Comparison of ENCODE assay signal across 1 cellular context in the genomic region with DNA sequence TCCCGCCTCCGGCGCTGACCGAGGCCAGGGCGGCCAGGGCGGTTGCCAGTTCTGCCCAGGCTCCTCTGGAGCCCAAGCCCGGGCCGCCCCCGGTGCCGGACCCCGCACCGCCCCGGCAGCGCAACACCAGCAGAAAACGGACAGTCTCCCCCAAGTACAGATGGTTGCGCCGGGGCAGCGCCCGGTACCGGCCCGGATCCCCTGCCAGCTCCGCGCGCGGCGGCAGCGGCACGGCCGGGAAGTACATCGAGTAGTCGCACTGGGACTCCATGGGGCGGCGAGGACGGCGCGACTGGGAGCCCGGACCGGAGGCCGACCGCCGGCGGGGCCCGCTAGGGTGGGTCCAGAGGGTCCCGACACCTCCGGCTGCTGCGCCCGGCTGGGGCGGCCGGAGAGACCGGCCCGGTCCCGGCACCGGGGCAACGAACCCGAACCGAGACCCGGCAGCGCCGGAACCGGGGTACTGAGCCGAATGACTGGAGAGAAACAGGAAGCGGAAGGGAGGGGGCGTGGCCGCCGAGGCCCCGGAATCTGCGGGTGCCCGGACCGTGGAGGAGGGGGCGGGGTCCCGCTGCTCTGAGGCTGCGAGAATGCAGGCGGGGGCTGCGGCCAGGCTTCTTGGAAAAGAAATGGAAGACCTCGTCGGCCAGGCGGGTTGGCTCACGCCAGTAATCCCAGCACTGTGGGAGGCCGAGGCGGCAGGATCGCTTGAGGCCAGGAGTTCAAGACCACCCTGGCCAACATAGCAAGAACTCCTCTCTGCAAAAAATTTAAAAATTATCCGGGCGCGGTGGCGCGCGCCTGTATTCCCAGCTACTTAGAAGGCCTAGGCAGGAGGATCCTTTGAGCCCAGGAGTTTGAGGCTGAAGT.
TF ChIP-seq lines count a peak whose summit lies in the region.

A gene with protein sequence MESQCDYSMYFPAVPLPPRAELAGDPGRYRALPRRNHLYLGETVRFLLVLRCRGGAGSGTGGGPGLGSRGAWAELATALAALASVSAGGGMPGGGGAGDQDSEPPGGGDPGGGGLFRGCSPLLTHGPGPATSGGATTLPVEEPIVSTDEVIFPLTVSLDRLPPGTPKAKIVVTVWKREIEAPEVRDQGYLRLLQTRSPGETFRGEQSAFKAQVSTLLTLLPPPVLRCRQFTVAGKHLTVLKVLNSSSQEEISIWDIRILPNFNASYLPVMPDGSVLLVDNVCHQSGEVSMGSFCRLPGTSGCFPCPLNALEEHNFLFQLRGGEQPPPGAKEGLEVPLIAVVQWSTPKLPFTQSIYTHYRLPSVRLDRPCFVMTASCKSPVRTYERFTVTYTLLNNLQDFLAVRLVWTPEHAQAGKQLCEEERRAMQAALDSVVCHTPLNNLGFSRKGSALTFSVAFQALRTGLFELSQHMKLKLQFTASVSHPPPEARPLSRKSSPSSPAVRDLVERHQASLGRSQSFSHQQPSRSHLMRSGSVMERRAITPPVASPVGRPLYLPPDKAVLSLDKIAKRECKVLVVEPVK (minus strand): TSS at position 495 of the 870 bp plus-strand sequence. CDS start 224 bp downstream, at position 271.

TF ChIP-seq in HEK293, 187 proteins besides CTCF, POLR2A, EP300 and RAD21 (continued from another document and continues in another):
- TF ChIP-seq, protein P1, sequence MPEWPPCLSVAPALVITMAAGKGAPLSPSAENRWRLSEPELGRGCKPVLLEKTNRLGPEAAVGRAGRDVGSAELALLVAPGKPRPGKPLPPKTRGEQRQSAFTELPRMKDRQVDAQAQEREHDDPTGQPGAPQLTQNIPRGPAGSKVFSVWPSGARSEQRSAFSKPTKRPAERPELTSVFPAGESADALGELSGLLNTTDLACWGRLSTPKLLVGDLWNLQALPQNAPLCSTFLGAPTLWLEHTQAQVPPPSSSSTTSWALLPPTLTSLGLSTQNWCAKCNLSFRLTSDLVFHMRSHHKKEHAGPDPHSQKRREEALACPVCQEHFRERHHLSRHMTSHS (tag by site-specific recombination; IDR thresholded peaks at IDR 0.05) = no peak
- no peak for TF ChIP-seq ZNF549 (tag by site-specific recombination; IDR thresholded peaks at IDR 0.05)
- TF ChIP-seq ZNF354C (tag by site-specific recombination; IDR thresholded peaks at IDR 0.05; ENCODE audit: borderline replicate concordance, low read depth) = no peak
- no peak for TF ChIP-seq ZBTB21 (tag by site-specific recombination; IDR thresholded peaks at IDR 0.05)
- no peak for TF ChIP-seq ZNF610 (tag by site-specific recombination; IDR thresholded peaks at IDR 0.05; ENCODE audit: borderline replicate concordance)
- TF ChIP-seq SP3 (tag by site-specific recombination; IDR thresholded peaks at IDR 0.05) = peak; percentile 90
- 0 out of 2 replicates have a peak, but pooled peaks have one; percentile 28 for TF ChIP-seq ZNF366 (tag by site-specific recombination; conservative IDR thresholded peaks at IDR 0.05)
- TF ChIP-seq ZNF626 (tag by site-specific recombination; IDR thresholded peaks at IDR 0.05) = no peak
- peak; percentile 65 for TF ChIP-seq ZBTB17 (tag by site-specific recombination; IDR thresholded peaks at IDR 0.05)
- TF ChIP-seq ZNF701 (tag by site-specific recombination; IDR thresholded peaks at IDR 0.05) = no peak
- peak; percentile 85 for TF ChIP-seq KLF8 (tag by site-specific recombination; IDR thresholded peaks at IDR 0.05)
- TF ChIP-seq, protein P2, sequence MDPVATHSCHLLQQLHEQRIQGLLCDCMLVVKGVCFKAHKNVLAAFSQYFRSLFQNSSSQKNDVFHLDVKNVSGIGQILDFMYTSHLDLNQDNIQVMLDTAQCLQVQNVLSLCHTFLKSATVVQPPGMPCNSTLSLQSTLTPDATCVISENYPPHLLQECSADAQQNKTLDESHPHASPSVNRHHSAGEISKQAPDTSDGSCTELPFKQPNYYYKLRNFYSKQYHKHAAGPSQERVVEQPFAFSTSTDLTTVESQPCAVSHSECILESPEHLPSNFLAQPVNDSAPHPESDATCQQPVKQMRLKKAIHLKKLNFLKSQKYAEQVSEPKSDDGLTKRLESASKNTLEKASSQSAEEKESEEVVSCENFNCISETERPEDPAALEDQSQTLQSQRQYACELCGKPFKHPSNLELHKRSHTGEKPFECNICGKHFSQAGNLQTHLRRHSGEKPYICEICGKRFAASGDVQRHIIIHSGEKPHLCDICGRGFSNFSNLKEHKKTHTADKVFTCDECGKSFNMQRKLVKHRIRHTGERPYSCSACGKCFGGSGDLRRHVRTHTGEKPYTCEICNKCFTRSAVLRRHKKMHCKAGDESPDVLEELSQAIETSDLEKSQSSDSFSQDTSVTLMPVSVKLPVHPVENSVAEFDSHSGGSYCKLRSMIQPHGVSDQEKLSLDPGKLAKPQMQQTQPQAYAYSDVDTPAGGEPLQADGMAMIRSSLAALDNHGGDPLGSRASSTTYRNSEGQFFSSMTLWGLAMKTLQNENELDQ (tag by site-specific recombination; IDR thresholded peaks at IDR 0.05; ENCODE audit: low read depth) = no peak
- no peak for TF ChIP-seq ZNF114 (tag by site-specific recombination; IDR thresholded peaks at IDR 0.05)
- TF ChIP-seq, protein P3, sequence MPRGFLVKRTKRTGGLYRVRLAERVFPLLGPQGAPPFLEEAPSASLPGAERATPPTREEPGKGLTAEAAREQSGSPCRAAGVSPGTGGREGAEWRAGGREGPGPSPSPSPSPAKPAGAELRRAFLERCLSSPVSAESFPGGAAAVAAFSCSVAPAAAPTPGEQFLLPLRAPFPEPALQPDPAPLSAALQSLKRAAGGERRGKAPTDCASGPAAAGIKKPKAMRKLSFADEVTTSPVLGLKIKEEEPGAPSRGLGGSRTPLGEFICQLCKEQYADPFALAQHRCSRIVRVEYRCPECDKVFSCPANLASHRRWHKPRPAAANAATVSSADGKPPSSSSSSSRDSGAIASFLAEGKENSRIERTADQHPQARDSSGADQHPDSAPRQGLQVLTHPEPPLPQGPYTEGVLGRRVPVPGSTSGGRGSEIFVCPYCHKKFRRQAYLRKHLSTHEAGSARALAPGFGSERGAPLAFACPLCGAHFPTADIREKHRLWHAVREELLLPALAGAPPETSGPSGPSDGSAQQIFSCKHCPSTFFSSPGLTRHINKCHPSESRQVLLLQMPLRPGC (tag by site-specific recombination; IDR thresholded peaks at IDR 0.05) = no peak
- TF ChIP-seq ZNF768 (tag by site-specific recombination; IDR thresholded peaks at IDR 0.05) = no peak
- peak; percentile 61; the same call in 1 of the 2 replicates for TF ChIP-seq ZXDB (tag by site-specific recombination; IDR thresholded peaks at IDR 0.05)
- TF ChIP-seq ZNF777 (tag by site-specific recombination; IDR thresholded peaks at IDR 0.05; ENCODE audit: borderline replicate concordance) = no peak
- no peak for TF ChIP-seq ZNF658 (tag by site-specific recombination; IDR thresholded peaks at IDR 0.05)
- TF ChIP-seq ZNF510 (tag by site-specific recombination; IDR thresholded peaks at IDR 0.05; ENCODE audit: insufficient replicate concordance) = no peak
- TF ChIP-seq ZNF670 (tag by site-specific recombination; IDR thresholded peaks at IDR 0.05; ENCODE audit: low read depth) = no peak
- TF ChIP-seq, protein P4, sequence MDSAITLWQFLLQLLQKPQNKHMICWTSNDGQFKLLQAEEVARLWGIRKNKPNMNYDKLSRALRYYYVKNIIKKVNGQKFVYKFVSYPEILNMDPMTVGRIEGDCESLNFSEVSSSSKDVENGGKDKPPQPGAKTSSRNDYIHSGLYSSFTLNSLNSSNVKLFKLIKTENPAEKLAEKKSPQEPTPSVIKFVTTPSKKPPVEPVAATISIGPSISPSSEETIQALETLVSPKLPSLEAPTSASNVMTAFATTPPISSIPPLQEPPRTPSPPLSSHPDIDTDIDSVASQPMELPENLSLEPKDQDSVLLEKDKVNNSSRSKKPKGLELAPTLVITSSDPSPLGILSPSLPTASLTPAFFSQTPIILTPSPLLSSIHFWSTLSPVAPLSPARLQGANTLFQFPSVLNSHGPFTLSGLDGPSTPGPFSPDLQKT (IDR thresholded peaks at IDR 0.05; ENCODE audit: borderline replicate concordance, low read depth, low read length) = no peak
- TF ChIP-seq ZNF571 (tag by site-specific recombination; IDR thresholded peaks at IDR 0.05) = no peak
- TF ChIP-seq, protein P5, sequence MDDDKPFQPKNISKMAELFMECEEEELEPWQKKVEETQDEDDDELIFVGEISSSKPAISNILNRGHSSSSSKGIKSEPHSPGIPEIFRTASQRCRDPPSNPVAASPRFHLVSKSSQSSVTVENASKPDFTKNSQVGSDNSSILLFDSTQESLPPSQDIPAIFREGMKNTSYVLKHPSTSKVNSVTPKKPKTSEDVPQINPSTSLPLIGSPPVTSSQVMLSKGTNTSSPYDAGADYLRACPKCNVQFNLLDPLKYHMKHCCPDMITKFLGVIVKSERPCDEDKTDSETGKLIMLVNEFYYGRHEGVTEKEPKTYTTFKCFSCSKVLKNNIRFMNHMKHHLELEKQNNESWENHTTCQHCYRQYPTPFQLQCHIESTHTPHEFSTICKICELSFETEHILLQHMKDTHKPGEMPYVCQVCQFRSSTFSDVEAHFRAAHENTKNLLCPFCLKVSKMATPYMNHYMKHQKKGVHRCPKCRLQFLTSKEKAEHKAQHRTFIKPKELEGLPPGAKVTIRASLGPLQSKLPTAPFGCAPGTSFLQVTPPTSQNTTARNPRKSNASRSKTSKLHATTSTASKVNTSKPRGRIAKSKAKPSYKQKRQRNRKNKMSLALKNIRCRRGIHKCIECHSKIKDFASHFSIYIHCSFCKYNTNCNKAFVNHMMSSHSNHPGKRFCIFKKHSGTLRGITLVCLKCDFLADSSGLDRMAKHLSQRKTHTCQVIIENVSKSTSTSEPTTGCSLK (tag by site-specific recombination; IDR thresholded peaks at IDR 0.05) = no peak
- TF ChIP-seq HOXA7 (CRISPR knock-in tag; IDR thresholded peaks at IDR 0.05; ENCODE audit: borderline replicate concordance) = no peak
- TF ChIP-seq ZNF48 (tag by site-specific recombination; IDR thresholded peaks at IDR 0.05) = no peak
- no peak for TF ChIP-seq OVOL3 (tag by site-specific recombination; IDR thresholded peaks at IDR 0.05)
- no peak for TF ChIP-seq ZNF169 (tag by site-specific recombination; IDR thresholded peaks at IDR 0.05)
- TF ChIP-seq, protein P6, sequence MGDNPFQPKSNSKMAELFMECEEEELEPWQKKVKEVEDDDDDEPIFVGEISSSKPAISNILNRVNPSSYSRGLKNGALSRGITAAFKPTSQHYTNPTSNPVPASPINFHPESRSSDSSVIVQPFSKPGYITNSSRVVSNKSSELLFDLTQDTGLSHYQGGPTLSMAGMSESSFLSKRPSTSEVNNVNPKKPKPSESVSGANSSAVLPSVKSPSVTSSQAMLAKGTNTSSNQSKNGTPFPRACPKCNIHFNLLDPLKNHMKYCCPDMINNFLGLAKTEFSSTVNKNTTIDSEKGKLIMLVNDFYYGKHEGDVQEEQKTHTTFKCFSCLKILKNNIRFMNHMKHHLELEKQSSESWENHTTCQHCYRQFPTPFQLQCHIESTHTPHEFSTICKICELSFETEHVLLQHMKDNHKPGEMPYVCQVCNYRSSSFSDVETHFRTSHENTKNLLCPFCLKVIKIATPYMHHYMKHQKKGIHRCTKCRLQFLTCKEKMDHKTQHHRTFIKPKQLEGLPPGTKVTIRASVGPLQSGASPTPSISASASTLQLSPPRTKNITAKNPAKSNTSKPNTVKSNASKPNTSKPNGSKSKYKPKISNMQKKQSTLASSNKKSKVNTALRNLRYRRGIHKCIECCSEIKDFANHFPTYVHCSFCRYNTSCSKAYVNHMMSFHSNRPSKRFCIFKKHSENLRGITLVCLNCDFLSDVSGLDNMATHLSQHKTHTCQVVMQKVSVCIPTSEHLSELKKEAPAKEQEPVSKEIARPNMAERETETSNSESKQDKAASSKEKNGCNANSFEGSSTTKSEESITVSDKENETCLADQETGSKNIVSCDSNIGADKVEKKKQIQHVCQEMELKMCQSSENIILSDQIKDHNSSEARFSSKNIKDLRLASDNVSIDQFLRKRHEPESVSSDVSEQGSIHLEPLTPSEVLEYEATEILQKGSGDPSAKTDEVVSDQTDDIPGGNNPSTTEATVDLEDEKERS (tag by site-specific recombination; IDR thresholded peaks at IDR 0.05) = no peak
- TF ChIP-seq, protein P7, sequence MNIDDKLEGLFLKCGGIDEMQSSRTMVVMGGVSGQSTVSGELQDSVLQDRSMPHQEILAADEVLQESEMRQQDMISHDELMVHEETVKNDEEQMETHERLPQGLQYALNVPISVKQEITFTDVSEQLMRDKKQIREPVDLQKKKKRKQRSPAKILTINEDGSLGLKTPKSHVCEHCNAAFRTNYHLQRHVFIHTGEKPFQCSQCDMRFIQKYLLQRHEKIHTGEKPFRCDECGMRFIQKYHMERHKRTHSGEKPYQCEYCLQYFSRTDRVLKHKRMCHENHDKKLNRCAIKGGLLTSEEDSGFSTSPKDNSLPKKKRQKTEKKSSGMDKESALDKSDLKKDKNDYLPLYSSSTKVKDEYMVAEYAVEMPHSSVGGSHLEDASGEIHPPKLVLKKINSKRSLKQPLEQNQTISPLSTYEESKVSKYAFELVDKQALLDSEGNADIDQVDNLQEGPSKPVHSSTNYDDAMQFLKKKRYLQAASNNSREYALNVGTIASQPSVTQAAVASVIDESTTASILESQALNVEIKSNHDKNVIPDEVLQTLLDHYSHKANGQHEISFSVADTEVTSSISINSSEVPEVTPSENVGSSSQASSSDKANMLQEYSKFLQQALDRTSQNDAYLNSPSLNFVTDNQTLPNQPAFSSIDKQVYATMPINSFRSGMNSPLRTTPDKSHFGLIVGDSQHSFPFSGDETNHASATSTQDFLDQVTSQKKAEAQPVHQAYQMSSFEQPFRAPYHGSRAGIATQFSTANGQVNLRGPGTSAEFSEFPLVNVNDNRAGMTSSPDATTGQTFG (tag by site-specific recombination; IDR thresholded peaks at IDR 0.05; ENCODE audit: borderline replicate concordance) = no peak
- TF ChIP-seq, protein P8, sequence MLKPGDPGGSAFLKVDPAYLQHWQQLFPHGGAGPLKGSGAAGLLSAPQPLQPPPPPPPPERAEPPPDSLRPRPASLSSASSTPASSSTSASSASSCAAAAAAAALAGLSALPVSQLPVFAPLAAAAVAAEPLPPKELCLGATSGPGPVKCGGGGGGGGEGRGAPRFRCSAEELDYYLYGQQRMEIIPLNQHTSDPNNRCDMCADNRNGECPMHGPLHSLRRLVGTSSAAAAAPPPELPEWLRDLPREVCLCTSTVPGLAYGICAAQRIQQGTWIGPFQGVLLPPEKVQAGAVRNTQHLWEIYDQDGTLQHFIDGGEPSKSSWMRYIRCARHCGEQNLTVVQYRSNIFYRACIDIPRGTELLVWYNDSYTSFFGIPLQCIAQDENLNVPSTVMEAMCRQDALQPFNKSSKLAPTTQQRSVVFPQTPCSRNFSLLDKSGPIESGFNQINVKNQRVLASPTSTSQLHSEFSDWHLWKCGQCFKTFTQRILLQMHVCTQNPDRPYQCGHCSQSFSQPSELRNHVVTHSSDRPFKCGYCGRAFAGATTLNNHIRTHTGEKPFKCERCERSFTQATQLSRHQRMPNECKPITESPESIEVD (tag by site-specific recombination; IDR thresholded peaks at IDR 0.05) = no peak
- no peak; the same call in 1 of the 2 replicates for TF ChIP-seq YY1 (tag by site-specific recombination; IDR thresholded peaks at IDR 0.05)
- no peak for TF ChIP-seq GFI1B (tag by site-specific recombination; IDR thresholded peaks at IDR 0.05)
- TF ChIP-seq WT1 (tag by site-specific recombination; IDR thresholded peaks at IDR 0.05) = no peak
- TF ChIP-seq, protein P9, sequence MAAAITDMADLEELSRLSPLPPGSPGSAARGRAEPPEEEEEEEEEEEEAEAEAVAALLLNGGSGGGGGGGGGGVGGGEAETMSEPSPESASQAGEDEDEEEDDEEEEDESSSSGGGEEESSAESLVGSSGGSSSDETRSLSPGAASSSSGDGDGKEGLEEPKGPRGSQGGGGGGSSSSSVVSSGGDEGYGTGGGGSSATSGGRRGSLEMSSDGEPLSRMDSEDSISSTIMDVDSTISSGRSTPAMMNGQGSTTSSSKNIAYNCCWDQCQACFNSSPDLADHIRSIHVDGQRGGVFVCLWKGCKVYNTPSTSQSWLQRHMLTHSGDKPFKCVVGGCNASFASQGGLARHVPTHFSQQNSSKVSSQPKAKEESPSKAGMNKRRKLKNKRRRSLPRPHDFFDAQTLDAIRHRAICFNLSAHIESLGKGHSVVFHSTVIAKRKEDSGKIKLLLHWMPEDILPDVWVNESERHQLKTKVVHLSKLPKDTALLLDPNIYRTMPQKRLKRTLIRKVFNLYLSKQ (tag by site-specific recombination; IDR thresholded peaks at IDR 0.05; ENCODE audit: borderline replicate concordance) = no peak
